10 cellular contexts compared by ENCODE assay signal in genomic region chr14:68956728-68957127, GRCh38. TPM values are rescaled to one million over a fixed set of nuclear protein-coding genes. Genes with fewer than 3 reads are reported as not detected.
DNase-seq lines count a peak whose midpoint lies in the region; FAIRE-seq and TF ChIP-seq lines count a peak whose summit lies in the region.
"Had no signal": no experiment of that assay in that cellular context is flagged by ENCODE, and none has a peak within 500 bp of the region (broad histone marks: within the 10 kb centered on the region; RNA-seq: fewer than 3 reads in every experiment).

No MANE protein-coding gene starts in this region.

- H3K4me1 Mint-ChIP-seq in activated naive CD4-positive, alpha-beta T cell treated with anti-CD3 and anti-CD28 coated beads, Interleukin-2, amount 10 ng/mL, durations not matched to agents 7 days and 5 days: peaks cover 57% of the 10 kb centered on the region
- H3K4me1 Mint-ChIP-seq in type B pancreatic cell (ENCODE audit: unreplicated experiment): peaks cover 62% of the 10 kb centered on the region

- CTCF ChIA-PET in activated naive CD4-positive, alpha-beta T cell treated with anti-CD3 and anti-CD28 coated beads, Interleukin-2, amount 10 ng/mL, durations not matched to agents 7 days and 5 days (lab: Charles Lee): no interaction called here

- H3K4me3 ChIP-seq in adipocyte (ENCODE audit: low read length): no peak overlapping the region
- no peak overlapping the region for H3K4me3 ChIP-seq in keratinocyte (ENCODE audit: control insufficient read depth in 2 of 3, extremely low read depth in 1 of 3, insufficient read depth in 2 of 3, low read depth in 1 of 3, low read length in 3 of 3)
- no peak overlapping the region for H3K4me3 ChIP-seq in MM.1S (ENCODE audit: low read length)

- H3K36me3 ChIP-seq in adipocyte (ENCODE audit: control insufficient read depth, insufficient read depth, low read length, severe bottlenecking) (peaks cover 8% of the 10 kb centered on the region), keratinocyte (ENCODE audit: control insufficient read depth in 2 of 2, extremely low read depth in 1 of 2, insufficient read depth in 2 of 2, low read length in 2 of 2) (peaks cover 30 to 50% of the 10 kb centered on the region in 2 experiments), MM.1S (replicated peaks; ENCODE audit: insufficient read depth, low read length) (no peaks in the 10 kb centered on the region)

- no peak for DNase-seq in activated naive CD4-positive, alpha-beta T cell treated with anti-CD3 and anti-CD28 coated beads, Interleukin-2, amount 10 ng/mL, durations not matched to agents 7 days and 5 days
- no peak for DNase-seq in activated naive CD4-positive, alpha-beta T cell treated with anti-CD3 and anti-CD28 coated beads, Interleukin-2, amount 50 U/mL, for 16 hours
- peak; percentile 40 for DNase-seq in adipocyte (ENCODE audit: low read depth)
- no peak for DNase-seq in keratinocyte (ENCODE audit: low read depth, low spot score)
- DNase-seq in type B pancreatic cell (ENCODE audit: extremely low spot score, unreplicated experiment): no peak
- DNase-seq in NCI-H1694 treated with DMSO at 0.1 percent for 48 hours (lab: John Stamatoyannopoulos, UW): no peak
- no peak for DNase-seq in MM.1S
- no peak for DNase-seq in NCI-H510A treated with DMSO at 0.1 percent for 48 hours (lab: John Stamatoyannopoulos, UW)
- DNase-seq: ACHN had no signal

- H3K9me3 ChIP-seq in adipocyte (ENCODE audit: control insufficient read depth, low read length) (no peaks in the 10 kb centered on the region), keratinocyte (ENCODE audit: control insufficient read depth, low read depth, low read length) (no peaks in the 10 kb centered on the region), MM.1S (replicated peaks; ENCODE audit: insufficient read depth, low read length) (no peaks in the 10 kb centered on the region)

- H3K27me3 ChIP-seq in adipocyte (replicated peaks; ENCODE audit: control insufficient read depth, insufficient read depth, low read length) (no peaks in the 10 kb centered on the region), keratinocyte (ENCODE audit: control insufficient read depth, extremely low read depth, insufficient read depth, low read length) (no peaks in the 10 kb centered on the region), MM.1S (replicated peaks; ENCODE audit: insufficient read depth, low read length) (no peaks in the 10 kb centered on the region)

- peaks cover 3% of the 10 kb centered on the region for H3K27me3 Mint-ChIP-seq in activated naive CD4-positive, alpha-beta T cell treated with anti-CD3 and anti-CD28 coated beads, Interleukin-2, amount 10 ng/mL, durations not matched to agents 7 days and 5 days
- H3K27me3 Mint-ChIP-seq in type B pancreatic cell: no peaks in the 10 kb centered on the region

- H4K20me1 ChIP-seq in keratinocyte (ENCODE audit: control insufficient read depth, extremely low read depth, insufficient read depth, low read length) (peaks cover 65% of the 10 kb centered on the region), MM.1S (ENCODE audit: insufficient read depth, low read length) (no peaks in the 10 kb centered on the region)

- H3K9me3 Mint-ChIP-seq in activated naive CD4-positive, alpha-beta T cell treated with anti-CD3 and anti-CD28 coated beads, Interleukin-2, amount 10 ng/mL, durations not matched to agents 7 days and 5 days: no peaks in the 10 kb centered on the region
- H3K9me3 Mint-ChIP-seq in type B pancreatic cell: no peaks in the 10 kb centered on the region

- H3K27ac Mint-ChIP-seq in activated naive CD4-positive, alpha-beta T cell treated with anti-CD3 and anti-CD28 coated beads, Interleukin-2, amount 10 ng/mL, durations not matched to agents 7 days and 5 days: peak overlapping the region; percentile 39
- H3K27ac Mint-ChIP-seq in type B pancreatic cell: peak overlapping the region; percentile 51

- no peak for TF ChIP-seq CTCF in keratinocyte (optimal IDR thresholded peaks at IDR 0.05 in 1 of 3, IDR thresholded peaks at IDR 0.05 in 1 of 3, conservative IDR thresholded peaks at IDR 0.05 in 1 of 3; ENCODE audit: extremely low read depth in 1 of 3, insufficient read depth in 2 of 3, low read length in 3 of 3)
- no peak for TF ChIP-seq CTCF in type B pancreatic cell (conservative IDR thresholded peaks at IDR 0.05)
- TF ChIP-seq CTCF in MM.1S (IDR thresholded peaks at IDR 0.05; ENCODE audit: low read length): no peak

- peaks cover 12% of the 10 kb centered on the region for H3K36me3 Mint-ChIP-seq in activated naive CD4-positive, alpha-beta T cell treated with anti-CD3 and anti-CD28 coated beads, Interleukin-2, amount 10 ng/mL, durations not matched to agents 7 days and 5 days
- H3K36me3 Mint-ChIP-seq in type B pancreatic cell: peaks cover 8% of the 10 kb centered on the region

- no peaks in the 10 kb centered on the region for H3K9me2 ChIP-seq in MM.1S (replicated peaks; ENCODE audit: insufficient read depth, low read length)

- H3F3A ChIP-seq in MM.1S (ENCODE audit: insufficient read depth, low read length): no peaks in the 10 kb centered on the region

- no peak overlapping the region for H3K4me2 ChIP-seq in keratinocyte (ENCODE audit: control insufficient read depth, extremely low read depth, insufficient read depth, low read depth, low read length)
- H3K4me2 ChIP-seq in MM.1S (ENCODE audit: low read depth, low read length): no peak overlapping the region

- H3K27ac ChIP-seq in keratinocyte (ENCODE audit: control insufficient read depth, insufficient read depth, low read length): no peak overlapping the region
- H3K27ac ChIP-seq in MM.1S (ENCODE audit: low read length): no peak overlapping the region

- dilution Hi-C loops in keratinocyte (cut with MboI; ENCODE audit: extremely low pct_ligation_motif_present, low sequenced_read_pairs): no loop called here

- H2AFZ ChIP-seq in keratinocyte (ENCODE audit: control insufficient read depth, low read length) (no peak overlapping the region), MM.1S (ENCODE audit: low read length) (no peak overlapping the region)

- no peak overlapping the region for H3K4me3 Mint-ChIP-seq in activated naive CD4-positive, alpha-beta T cell treated with anti-CD3 and anti-CD28 coated beads, Interleukin-2, amount 10 ng/mL, durations not matched to agents 7 days and 5 days
- H3K4me3 Mint-ChIP-seq in type B pancreatic cell: no peak overlapping the region

- peaks cover 95% of the 10 kb centered on the region for H3K79me2 ChIP-seq in keratinocyte (ENCODE audit: control insufficient read depth, insufficient read depth, low read length)
- H3K79me2 ChIP-seq in MM.1S (ENCODE audit: low read length): no peaks in the 10 kb centered on the region

- peaks cover 18% of the 10 kb centered on the region for H3K9me1 ChIP-seq in keratinocyte (ENCODE audit: control insufficient read depth, extremely low read depth, insufficient read depth, low read length)

- FAIRE-seq in keratinocyte (lab: Jason Lieb, UNC): peak; percentile 43
- FAIRE-seq: TTC549 had no signal

- no peak overlapping the region for H3K9ac ChIP-seq in adipocyte (ENCODE audit: low read length)
- no peak overlapping the region for H3K9ac ChIP-seq in keratinocyte (ENCODE audit: control insufficient read depth, extremely low read depth, insufficient read depth, low read length)
- no peak overlapping the region for H3K9ac ChIP-seq in MM.1S (ENCODE audit: low read length)

- peaks cover 59% of the 10 kb centered on the region for H3K4me1 ChIP-seq in adipocyte (ENCODE audit: control insufficient read depth, insufficient read depth, low read length)
- H3K4me1 ChIP-seq in keratinocyte (ENCODE audit: control insufficient read depth, extremely low read depth, insufficient read depth, low read length): peaks cover 98% of the 10 kb centered on the region
- 0 out of 2 replicates have a peak, but pooled peaks cover 3% of the 10 kb centered on the region for H3K4me1 ChIP-seq in MM.1S (ENCODE audit: low read length)

RNA-seq across cellular contexts. Expression of gene ACTN1, which starts 22.4 kb away (rescaled TPM):
- 394 to 1,027 TPM (median 558 TPM) in 3 replicates for polyA plus RNA-seq in keratinocyte
- 195 TPM for polyA plus RNA-seq in keratinocyte (2011; ENCODE audit: low read depth)
- polyA plus RNA-seq in keratinocyte (2011; cell fraction: cytosol; rRNA removed): 508 and 647 TPM in 2 replicates
- polyA plus RNA-seq in keratinocyte (2011; cell fraction: nucleus; rRNA removed): 807 and 940 TPM in 2 replicates
- polyA plus RNA-seq in keratinocyte (2012; ENCODE audit: low replicate concordance): 200 and 858 TPM in 2 replicates
- 613 to 2,215 TPM (median 836 TPM) in 3 replicates for polyA minus RNA-seq in keratinocyte
- 1,064 TPM for polyA minus RNA-seq in keratinocyte (2011; cell fraction: cytosol; rRNA and poly(A)+ RNA removed)
- polyA minus RNA-seq in keratinocyte (2011; cell fraction: nucleus; rRNA and poly(A)+ RNA removed): 724 and 945 TPM in 2 replicates
- total RNA-seq in type B pancreatic cell (ENCODE audit: low replicate concordance): 128 and 176 TPM in 2 replicates
